ENCODE assay signal across 9 cellular contexts in the genomic region with DNA sequence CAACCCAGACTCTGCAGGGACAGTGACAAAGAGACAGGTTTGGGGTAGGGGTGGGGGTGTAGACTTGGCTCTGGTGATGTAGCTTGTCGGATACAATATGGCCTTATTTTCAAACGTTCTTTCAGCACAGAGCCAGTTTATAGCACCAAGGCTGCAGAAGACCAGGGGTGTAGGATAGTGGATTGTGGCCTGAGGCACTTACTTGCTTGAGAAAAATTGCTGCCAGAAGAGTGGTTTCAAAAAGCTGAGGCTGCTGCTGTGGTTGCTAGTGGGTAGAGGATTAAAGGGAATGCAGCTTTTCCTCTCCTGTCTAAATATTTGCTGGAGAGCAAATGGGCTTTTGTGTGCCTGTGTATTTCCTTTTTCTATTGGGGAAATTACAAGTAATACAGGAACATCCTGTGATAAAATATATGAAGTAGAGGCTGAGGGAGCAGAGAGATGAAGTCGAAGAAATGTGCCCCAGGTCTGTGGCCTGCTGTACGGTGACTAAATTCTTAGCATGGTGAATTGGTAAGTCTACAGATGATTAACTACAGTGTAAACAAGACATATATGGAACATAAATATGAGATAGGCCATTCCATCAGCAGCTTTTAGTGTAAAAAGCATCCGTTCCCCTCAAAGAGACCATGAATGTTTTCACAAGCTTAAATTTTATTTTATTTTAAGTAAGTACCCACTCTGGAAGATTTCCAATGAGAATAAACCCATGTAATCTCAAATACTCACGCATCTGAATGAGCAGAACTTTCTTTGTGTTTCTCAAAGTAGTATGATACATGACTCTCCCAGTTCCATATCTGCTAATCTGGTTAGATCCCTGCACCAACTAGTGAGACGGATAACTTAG.
DNase-seq lines count a peak whose midpoint lies in the region; ATAC-seq and TF ChIP-seq lines count a peak whose summit lies in the region.
"Had no signal": no experiment of that assay in that cellular context is flagged by ENCODE, and none has a peak within 500 bp of the region (broad histone marks: within the 10 kb centered on the region; RNA-seq: fewer than 3 reads in every experiment).

No MANE protein-coding gene starts in this region.

- intact Hi-C loops in Right ventricle myocardium inferior (cut with DNase I): no loop called here
- intact Hi-C loops in head of caudate nucleus (cut with DNase I): no loop called here

- no peak for ATAC-seq in Right ventricle myocardium inferior
- peak; percentile 33; the same call in 2 of the 3 replicates for ATAC-seq in SK-N-SH treated with all-trans-retinoic acid at 6 μM for 48 hours
- ATAC-seq in left lobe of liver: peak; percentile 13
- no peak for ATAC-seq in HG03045 (IDR thresholded peaks at IDR 0.05; ENCODE audit: unreplicated experiment)
- ATAC-seq: Panc1 had no signal

- H3K27ac ChIP-seq in right atrium auricular region: peak overlapping the region; percentile 13 to 19

- DNase-seq in right atrium auricular region (ENCODE audit: low spot score): no peak
- DNase-seq in Right ventricle myocardium inferior (ENCODE audit: missing footprints): no peak
- no peak for DNase-seq in left lobe of liver (ENCODE audit: low spot score)
- no peak for DNase-seq in iPS-NIHi7 (ENCODE audit: extremely low spot score)
- DNase-seq in head of caudate nucleus: no peak
- no peak for DNase-seq in CD1c-positive myeloid dendritic cell (ENCODE audit: extremely low spot score)

- no peaks in the 10 kb centered on the region for H3K36me3 ChIP-seq in right atrium auricular region

- no peaks in the 10 kb centered on the region for H3K9me3 ChIP-seq in right atrium auricular region

- H3K4me1 ChIP-seq in right atrium auricular region: peaks cover 0 to 45% of the 10 kb centered on the region in 2 donors

- TF ChIP-seq CTCF in right atrium auricular region (IDR thresholded peaks at IDR 0.05): no peak

- no peaks in the 10 kb centered on the region for H3K27me3 ChIP-seq in right atrium auricular region

- no peak overlapping the region for H3K4me3 ChIP-seq in right atrium auricular region

TF ChIP-seq in SK-N-SH treated with all-trans-retinoic acid at 6 μM for 48 hours, 23 proteins besides CTCF, POLR2A, EP300 and RAD21:
- TF ChIP-seq ZC3H10 (CRISPR knock-in tag; IDR thresholded peaks at IDR 0.05) (no peak), CSDC2 (CRISPR knock-in tag; IDR thresholded peaks at IDR 0.05) (no peak), BACH2 (CRISPR knock-in tag; IDR thresholded peaks at IDR 0.05; ENCODE audit: borderline replicate concordance) (no peak), ARNTL (CRISPR knock-in tag; IDR thresholded peaks at IDR 0.05; ENCODE audit: borderline replicate concordance, low read depth) (no peak), RARB (CRISPR knock-in tag; IDR thresholded peaks at IDR 0.05) (no peak), ZNF70 (CRISPR knock-in tag; IDR thresholded peaks at IDR 0.05) (no peak), SNAI2 (CRISPR knock-in tag; IDR thresholded peaks at IDR 0.05) (no peak), POU6F1 (CRISPR knock-in tag; IDR thresholded peaks at IDR 0.05; ENCODE audit: borderline replicate concordance, low read depth) (no peak), OSR1 (CRISPR knock-in tag; IDR thresholded peaks at IDR 0.05) (no peak), TCF4 (CRISPR knock-in tag; IDR thresholded peaks at IDR 0.05; ENCODE audit: borderline replicate concordance) (no peak), TSHZ2 (CRISPR knock-in tag; IDR thresholded peaks at IDR 0.05) (no peak), ZFP30 (CRISPR knock-in tag; IDR thresholded peaks at IDR 0.05) (no peak), ZNF565 (CRISPR knock-in tag; conservative IDR thresholded peaks at IDR 0.05; ENCODE audit: low read depth) (no peak), ZNF8 (CRISPR knock-in tag; IDR thresholded peaks at IDR 0.05) (no peak)

Comparison
In these comparisons a context has a peak if more than half of its experiments do, and no peak if none do; other contexts are left out.
1. ATAC-seq: peak in SK-N-SH treated with all-trans-retinoic acid at 6 μM for 48 hours (single experiment) and left lobe of liver (single experiment); none in Right ventricle myocardium inferior (single experiment) and HG03045 (single experiment).